13 cellular contexts compared by ENCODE assay signal in genomic region chr1:2258996-2259395, GRCh38. TPM values are rescaled to one million over a fixed set of nuclear protein-coding genes. Genes with fewer than 3 reads are reported as not detected.
DNase-seq lines count a peak whose midpoint lies in the region; ATAC-seq and TF ChIP-seq lines count a peak whose summit lies in the region.
"Had no signal": no experiment of that assay in that cellular context is flagged by ENCODE, and none has a peak within 500 bp of the region (broad histone marks: within the 10 kb centered on the region; RNA-seq: fewer than 3 reads in every experiment).

No MANE protein-coding gene starts in this region.

- intact Hi-C loops in Right ventricle myocardium inferior (cut with DNase I) (no loop called here), cardiac septum (cut with DNase I) (no loop called here), spleen (cut with DNase I; ENCODE audit: low total_unique reads) (no loop called here), thyroid gland (cut with DNase I) (no loop called here)

- H3K36me3 ChIP-seq in spleen (peaks cover 0 to 8% (median 0%) of the 10 kb centered on the region in 6 donors), thyroid gland (no peaks in the 10 kb centered on the region)

- TF ChIP-seq POLR2A in spleen (IDR thresholded peaks at IDR 0.05) (no peak), thyroid gland (IDR thresholded peaks at IDR 0.05) (no peak)

- H3K9me3 ChIP-seq in spleen (peaks cover 0 to 27% (median 19%) of the 10 kb centered on the region in 8 donors), thyroid gland (no peaks in the 10 kb centered on the region)
- H3K9me3 ChIP-seq: HAP-1, testis had no signal

- H3K4me1 ChIP-seq in spleen, result peaks cover 39 to 94% (median 74%) of the 10 kb centered on the region in 6 donors
- peaks cover 36 to 40% of the 10 kb centered on the region in 2 donors for H3K4me1 ChIP-seq in thyroid gland
- H3K4me1 ChIP-seq: HAP-1 had no signal

- H3K27me3 ChIP-seq in spleen (replicated peaks in 1 of 7) (no peaks in the 10 kb centered on the region), thyroid gland (no peaks in the 10 kb centered on the region)
- H3K27me3 ChIP-seq: testis had no signal

- TF ChIP-seq CTCF in spleen (IDR thresholded peaks at IDR 0.05 in 8 of 11, conservative IDR thresholded peaks at IDR 0.05 in 3 of 11) (no peak), thyroid gland (IDR thresholded peaks at IDR 0.05) (no peak)

- H3K27ac ChIP-seq in spleen, result peak overlapping the region in 7 of 8 donors; percentile 20 to 91 (median 49)
- peak overlapping the region in 2 of 3 donors; percentile 29 to 41 for H3K27ac ChIP-seq in thyroid gland
- H3K27ac ChIP-seq: testis had no signal

- DNase-seq in Right ventricle myocardium inferior (ENCODE audit: missing footprints) (peak; percentile 37), cardiac septum (ENCODE audit: low spot score) (no peak), activated gamma-delta T cell (lab: John Stamatoyannopoulos, UW) (peak; percentile 46), spleen (no peak), thyroid gland (no peak), GOT3 (lab: John Stamatoyannopoulos, UW) (no peak)
- DNase-seq: 8988T; foreskin melanocyte; NK-92 treated with Interleukin-12 subunit alpha and Interleukin-12 subunit beta, amount 100 ng/mL, for 24 hours; testis had no signal

- H3K4me3 ChIP-seq in spleen (no peak overlapping the region), thyroid gland (replicated peaks in 1 of 3) (no peak overlapping the region)
- H3K4me3 ChIP-seq: HAP-1, testis had no signal

- no peak for ATAC-seq in Right ventricle myocardium inferior
- no peak for ATAC-seq in HG03045 (IDR thresholded peaks at IDR 0.05; ENCODE audit: unreplicated experiment)
- ATAC-seq in HG03139 (IDR thresholded peaks at IDR 0.05; ENCODE audit: unreplicated experiment), result no peak

- WGBS in spleen, 5 donors, result 50 to 75% (median 67%) methylated on average over 9 of the region's 9 CpGs
- whole genome bisulfite sequencing in thyroid gland, 2 donors, result 85 to 87% methylated on average over 8 to 9 of the region's 9 CpGs

RNA-seq across cellular contexts. Expression of gene SKI, which starts 30.9 kb away (rescaled TPM):
- total RNA-seq in Right ventricle myocardium inferior (38.5 TPM), cardiac septum (39.9 TPM), spleen (10 to 100 TPM; 47.4 to 100.0 (median 64.0) TPM), thyroid gland (10 to 100 TPM; 31.4 to 59.6 (median 39.9) TPM)
- polyA plus RNA-seq in spleen, result 10 to 100 TPM in 1 of 3 donors, 1 to 10 TPM in 2; 4.4 to 16.8 (median 6.5) TPM

Comparison
In these comparisons a context has a peak if more than half of its experiments do, and no peak if none do; other contexts are left out.
1. DNase-seq: peak in Right ventricle myocardium inferior (single experiment) and activated gamma-delta T cell (single experiment); none in cardiac septum (single experiment), spleen (single experiment), thyroid gland (0 of 2) and GOT3 (single experiment).